In genomic region chr7:124781418-124781817, GRCh38 we compare ENCODE assay signal across 21 cellular contexts. TPM values are rescaled to one million over a fixed set of nuclear protein-coding genes. Genes with fewer than 3 reads are reported as not detected.
"Had no signal": no experiment of that assay in that cellular context is flagged by ENCODE, and none has a peak within 500 bp of the region (broad histone marks: within the 10 kb centered on the region; RNA-seq: fewer than 3 reads in every experiment).

No MANE protein-coding gene starts in this region.

- H3K27ac Mint-ChIP-seq: effector memory CD8-positive, alpha-beta T cell; natural killer cell; progenitor cell of endocrine pancreas had no signal

- H3K4me3 ChIP-seq: esophagus muscularis mucosa, gastrocnemius medialis, pancreas, smooth muscle cell, suprapubic skin, thyroid gland, upper lobe of left lung, vagina had no signal

- H3K4me1 ChIP-seq: gastrocnemius medialis, pancreas, suprapubic skin, upper lobe of left lung, vagina had no signal

- H3K4me2 ChIP-seq: smooth muscle cell had no signal

- H3K27me3 ChIP-seq: esophagus muscularis mucosa, gastrocnemius medialis, pancreas, suprapubic skin, thyroid gland, upper lobe of left lung, vagina had no signal

- H3K27ac ChIP-seq: epithelial cell of prostate, esophagus muscularis mucosa, gastrocnemius medialis, pancreas, suprapubic skin, thyroid gland, upper lobe of left lung, vagina had no signal

- H3K36me3 Mint-ChIP-seq: natural killer cell had no signal

- FAIRE-seq: pancreas had no signal

- H3K36me3 ChIP-seq: esophagus muscularis mucosa, gastrocnemius medialis, pancreas, suprapubic skin, thyroid gland, upper lobe of left lung, vagina had no signal

- H3K9me3 ChIP-seq: esophagus muscularis mucosa, gastrocnemius medialis, pancreas, suprapubic skin, thyroid gland, upper lobe of left lung, vagina had no signal

- H3K4me3 Mint-ChIP-seq: effector memory CD8-positive, alpha-beta T cell; natural killer cell had no signal

- ATAC-seq: effector memory CD8-positive, alpha-beta T cell; gastrocnemius medialis; left cardiac atrium; left ventricle myocardium superior; natural killer cell; pancreas; right cardiac atrium; stimulated activated naive CD8-positive, alpha-beta T cell treated with anti-CD3 and anti-CD28 coated beads, Interleukin-15, Interleukin-2, amounts not matched to agents 100 U/mL and 50 U/mL, for 24 hours had no signal

- DNase-seq: effector memory CD8-positive, alpha-beta T cell; gastrocnemius medialis; glutamatergic neuron; islet precursor cell; left cardiac atrium; left ventricle myocardium superior; mammary epithelial cell; natural killer cell; occipital lobe; pancreas; right cardiac atrium; stimulated activated CD4-positive, alpha-beta T cell treated with anti-CD3 and anti-CD28 coated beads, Interleukin-2, amount 100 ng/mL, for 48 hours; stimulated activated naive CD8-positive, alpha-beta T cell treated with anti-CD3 and anti-CD28 coated beads, Interleukin-15, Interleukin-2, amounts not matched to agents 100 U/mL and 50 U/mL, for 24 hours; thyroid gland; upper lobe of left lung had no signal

- H3K4me1 Mint-ChIP-seq: natural killer cell had no signal

- H3K9me3 Mint-ChIP-seq: effector memory CD8-positive, alpha-beta T cell had no signal

- H3K27me3 Mint-ChIP-seq: progenitor cell of endocrine pancreas had no signal

RNA-seq across cellular contexts. Expression of gene GPR37, which starts 15.8 kb away (rescaled TPM):
- total RNA-seq: left ventricle myocardium superior, natural killer cell had no signal
